In genomic region chr12:12984119-12984518, GRCh38 we compare ENCODE assay signal across 28 cellular contexts. TPM values are rescaled to one million over a fixed set of nuclear protein-coding genes. Genes with fewer than 3 reads are reported as not detected.
"Had no signal": no experiment of that assay in that cellular context is flagged by ENCODE, and none has a peak within 500 bp of the region (broad histone marks: within the 10 kb centered on the region; RNA-seq: fewer than 3 reads in every experiment).

No MANE protein-coding gene starts in this region.

- H3K9me3 Mint-ChIP-seq: naive thymus-derived CD8-positive, alpha-beta T cell; nephron; neural crest cell; stimulated activated effector memory CD8-positive, alpha-beta T cell treated with anti-CD3 and anti-CD28 coated beads, Interleukin-12 subunit alpha, Interleukin-12 subunit beta, amount 100 ng/mL, for 72 hours; stimulated activated naive CD8-positive, alpha-beta T cell treated with anti-CD3 and anti-CD28 coated beads, Interleukin-15, Interleukin-2, amounts not matched to agents 100 ng/mL and 50 ng/mL, for 24 hours had no signal

- H3K27me3 Mint-ChIP-seq: naive thymus-derived CD8-positive, alpha-beta T cell; stimulated activated naive CD8-positive, alpha-beta T cell treated with anti-CD3 and anti-CD28 coated beads, Interleukin-15, Interleukin-2, amounts not matched to agents 100 ng/mL and 50 ng/mL, for 24 hours had no signal

- DNase-seq: left ventricle myocardium inferior; stimulated activated CD4-positive, alpha-beta T cell treated with anti-CD3 and anti-CD28 coated beads, Interleukin-12 subunit alpha, Interleukin-12 subunit beta, amount 100 ng/mL, for 4 hours; stimulated activated CD4-positive, alpha-beta T cell treated with anti-CD3 and anti-CD28 coated beads, Interleukin-15, amount 100 ng/mL, for 24 hours; stimulated activated CD4-positive, alpha-beta T cell treated with anti-CD3 and anti-CD28 coated beads, Interleukin-2, amount 100 ng/mL, for 24 hours; stimulated activated CD4-positive, alpha-beta T cell treated with anti-CD3 and anti-CD28 coated beads, Interleukin-4, amount 100 ng/mL, for 24 hours; tibial artery; upper lobe of right lung had no signal

- H3K4me1 ChIP-seq: parathyroid adenoma, right lobe of liver, upper lobe of right lung had no signal

- H3K27ac Mint-ChIP-seq: nephron; stimulated activated effector memory CD8-positive, alpha-beta T cell treated with anti-CD3 and anti-CD28 coated beads, Interleukin-12 subunit alpha, Interleukin-12 subunit beta, amount 100 ng/mL, for 72 hours; stimulated activated naive CD8-positive, alpha-beta T cell treated with anti-CD3 and anti-CD28 coated beads, Interleukin-15, Interleukin-2, amounts not matched to agents 100 ng/mL and 50 ng/mL, for 24 hours had no signal

- H3K4me3 Mint-ChIP-seq: naive thymus-derived CD8-positive, alpha-beta T cell; nephron; neural crest cell; stimulated activated effector memory CD8-positive, alpha-beta T cell treated with anti-CD3 and anti-CD28 coated beads, Interleukin-12 subunit alpha, Interleukin-12 subunit beta, amount 100 ng/mL, for 72 hours; stimulated activated naive CD8-positive, alpha-beta T cell treated with anti-CD3 and anti-CD28 coated beads, Interleukin-15, Interleukin-2, amounts not matched to agents 100 ng/mL and 50 ng/mL, for 24 hours had no signal

- H3K9me3 ChIP-seq: heart right ventricle, left ventricle myocardium inferior, right atrium auricular region, right lobe of liver, suprapubic skin, thoracic aorta, tibial artery, upper lobe of right lung had no signal

- H3K27me3 ChIP-seq: heart right ventricle, hepatocyte, right atrium auricular region, right lobe of liver, suprapubic skin, tibial artery, upper lobe of right lung had no signal

- H3K4me3 ChIP-seq: heart right ventricle, hepatocyte, left ventricle myocardium inferior, lung, right atrium auricular region, right lobe of liver, suprapubic skin, thoracic aorta, tibial artery, upper lobe of right lung had no signal

- H2AFZ ChIP-seq: hepatocyte, parathyroid adenoma had no signal

- H3K4me1 Mint-ChIP-seq: nephron; stimulated activated effector memory CD8-positive, alpha-beta T cell treated with anti-CD3 and anti-CD28 coated beads, Interleukin-12 subunit alpha, Interleukin-12 subunit beta, amount 100 ng/mL, for 72 hours had no signal

- H3K27ac ChIP-seq: heart right ventricle, hepatocyte, left ventricle myocardium inferior, parathyroid adenoma, right atrium auricular region, right lobe of liver, suprapubic skin, thoracic aorta, tibial artery, upper lobe of right lung had no signal

- ATAC-seq: stimulated activated effector memory CD8-positive, alpha-beta T cell treated with anti-CD3 and anti-CD28 coated beads, Interleukin-12 subunit alpha, Interleukin-12 subunit beta, amount 100 ng/mL, for 72 hours had no signal

- H3K4me2 ChIP-seq: hepatocyte had no signal

RNA-seq across cellular contexts. Expression of gene GPRC5D, which starts 32.1 kb away (rescaled TPM):
- total RNA-seq: heart right ventricle; hepatocyte; kidney epithelial cell; left ventricle myocardium inferior; lung; mesenteric fat pad; mucosa of gallbladder; naive thymus-derived CD8-positive, alpha-beta T cell; neural crest cell; osteocyte; posterior vena cava; pulmonary artery endothelial cell; renal cortical epithelial cell; right atrium auricular region; right lobe of liver; skeletal muscle tissue; thoracic aorta; upper lobe of right lung had no signal
